ENCODE assay signal across 3 cellular contexts in genomic region chr6:31375699-31376098, GRCh38.
TF ChIP-seq lines count a peak whose summit lies in the region.

No MANE protein-coding gene starts in this region.

TF ChIP-seq in SK-N-SH, 30 proteins besides CTCF, POLR2A, EP300 and RAD21:
- TF ChIP-seq REST (IDR thresholded peaks at IDR 0.05; ENCODE audit: low read depth, low read length): peak; percentile 66; the same call in 1 of the 2 replicates
- no peak for TF ChIP-seq FOXJ3 (CRISPR knock-in tag; IDR thresholded peaks at IDR 0.05)

TF ChIP-seq in SK-N-SH treated with all-trans-retinoic acid at 6 μM for 48 hours, 23 proteins besides CTCF, POLR2A, EP300 and RAD21 (continued from another document):
- no peak for TF ChIP-seq ZNF565 (CRISPR knock-in tag; conservative IDR thresholded peaks at IDR 0.05; ENCODE audit: low read depth)
- TF ChIP-seq ZFP30 (CRISPR knock-in tag; IDR thresholded peaks at IDR 0.05): no peak
- TF ChIP-seq, protein P1, sequence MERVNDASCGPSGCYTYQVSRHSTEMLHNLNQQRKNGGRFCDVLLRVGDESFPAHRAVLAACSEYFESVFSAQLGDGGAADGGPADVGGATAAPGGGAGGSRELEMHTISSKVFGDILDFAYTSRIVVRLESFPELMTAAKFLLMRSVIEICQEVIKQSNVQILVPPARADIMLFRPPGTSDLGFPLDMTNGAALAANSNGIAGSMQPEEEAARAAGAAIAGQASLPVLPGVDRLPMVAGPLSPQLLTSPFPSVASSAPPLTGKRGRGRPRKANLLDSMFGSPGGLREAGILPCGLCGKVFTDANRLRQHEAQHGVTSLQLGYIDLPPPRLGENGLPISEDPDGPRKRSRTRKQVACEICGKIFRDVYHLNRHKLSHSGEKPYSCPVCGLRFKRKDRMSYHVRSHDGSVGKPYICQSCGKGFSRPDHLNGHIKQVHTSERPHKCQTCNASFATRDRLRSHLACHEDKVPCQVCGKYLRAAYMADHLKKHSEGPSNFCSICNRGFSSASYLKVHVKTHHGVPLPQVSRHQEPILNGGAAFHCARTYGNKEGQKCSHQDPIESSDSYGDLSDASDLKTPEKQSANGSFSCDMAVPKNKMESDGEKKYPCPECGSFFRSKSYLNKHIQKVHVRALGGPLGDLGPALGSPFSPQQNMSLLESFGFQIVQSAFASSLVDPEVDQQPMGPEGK (CRISPR knock-in tag; IDR thresholded peaks at IDR 0.05; ENCODE audit: borderline replicate concordance): no peak
- TF ChIP-seq ZC3H10 (CRISPR knock-in tag; IDR thresholded peaks at IDR 0.05): no peak
- TF ChIP-seq, protein P2, sequence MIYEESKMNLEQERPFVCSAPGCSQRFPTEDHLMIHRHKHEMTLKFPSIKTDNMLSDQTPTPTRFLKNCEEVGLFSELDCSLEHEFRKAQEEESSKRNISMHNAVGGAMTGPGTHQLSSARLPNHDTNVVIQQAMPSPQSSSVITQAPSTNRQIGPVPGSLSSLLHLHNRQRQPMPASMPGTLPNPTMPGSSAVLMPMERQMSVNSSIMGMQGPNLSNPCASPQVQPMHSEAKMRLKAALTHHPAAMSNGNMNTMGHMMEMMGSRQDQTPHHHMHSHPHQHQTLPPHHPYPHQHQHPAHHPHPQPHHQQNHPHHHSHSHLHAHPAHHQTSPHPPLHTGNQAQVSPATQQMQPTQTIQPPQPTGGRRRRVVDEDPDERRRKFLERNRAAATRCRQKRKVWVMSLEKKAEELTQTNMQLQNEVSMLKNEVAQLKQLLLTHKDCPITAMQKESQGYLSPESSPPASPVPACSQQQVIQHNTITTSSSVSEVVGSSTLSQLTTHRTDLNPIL (CRISPR knock-in tag; IDR thresholded peaks at IDR 0.05; ENCODE audit: low read depth): no peak
- no peak for TF ChIP-seq ISL1 (CRISPR knock-in tag; IDR thresholded peaks at IDR 0.05)
- no peak for TF ChIP-seq PPARA (CRISPR knock-in tag; IDR thresholded peaks at IDR 0.05; ENCODE audit: borderline replicate concordance)
- TF ChIP-seq BACH2 (CRISPR knock-in tag; IDR thresholded peaks at IDR 0.05; ENCODE audit: borderline replicate concordance): no peak
- TF ChIP-seq TCF4 (CRISPR knock-in tag; IDR thresholded peaks at IDR 0.05; ENCODE audit: borderline replicate concordance): no peak
- no peak for TF ChIP-seq ARNTL (CRISPR knock-in tag; IDR thresholded peaks at IDR 0.05; ENCODE audit: borderline replicate concordance, low read depth)
- TF ChIP-seq POU6F1 (CRISPR knock-in tag; IDR thresholded peaks at IDR 0.05; ENCODE audit: borderline replicate concordance, low read depth): no peak
- TF ChIP-seq ESRRG (CRISPR knock-in tag; IDR thresholded peaks at IDR 0.05): no peak
- TF ChIP-seq RARB (CRISPR knock-in tag; IDR thresholded peaks at IDR 0.05): no peak
- TF ChIP-seq TSHZ2 (CRISPR knock-in tag; IDR thresholded peaks at IDR 0.05): no peak

TF ChIP-seq in GM12878, 131 proteins besides CTCF, POLR2A, EP300 and RAD21:
- TF ChIP-seq REST (IDR thresholded peaks at IDR 0.05; ENCODE audit: low read depth, low read length): 0 out of 2 replicates have a peak, but pooled peaks have one; percentile 27
- no peak for TF ChIP-seq ASH2L (IDR thresholded peaks at IDR 0.05; ENCODE audit: borderline replicate concordance, low read depth)
- TF ChIP-seq ZNF687 (IDR thresholded peaks at IDR 0.05): no peak
- TF ChIP-seq HDAC2 (IDR thresholded peaks at IDR 0.05): no peak
- TF ChIP-seq ATF3 (IDR thresholded peaks at IDR 0.05; ENCODE audit: borderline replicate concordance, extremely low read depth, low read depth, low read length): no peak
- TF ChIP-seq SUZ12 (IDR thresholded peaks at IDR 0.05; ENCODE audit: unreplicated experiment): no peak
